ENCODE assay signal across 1 cellular context in the genomic region with DNA sequence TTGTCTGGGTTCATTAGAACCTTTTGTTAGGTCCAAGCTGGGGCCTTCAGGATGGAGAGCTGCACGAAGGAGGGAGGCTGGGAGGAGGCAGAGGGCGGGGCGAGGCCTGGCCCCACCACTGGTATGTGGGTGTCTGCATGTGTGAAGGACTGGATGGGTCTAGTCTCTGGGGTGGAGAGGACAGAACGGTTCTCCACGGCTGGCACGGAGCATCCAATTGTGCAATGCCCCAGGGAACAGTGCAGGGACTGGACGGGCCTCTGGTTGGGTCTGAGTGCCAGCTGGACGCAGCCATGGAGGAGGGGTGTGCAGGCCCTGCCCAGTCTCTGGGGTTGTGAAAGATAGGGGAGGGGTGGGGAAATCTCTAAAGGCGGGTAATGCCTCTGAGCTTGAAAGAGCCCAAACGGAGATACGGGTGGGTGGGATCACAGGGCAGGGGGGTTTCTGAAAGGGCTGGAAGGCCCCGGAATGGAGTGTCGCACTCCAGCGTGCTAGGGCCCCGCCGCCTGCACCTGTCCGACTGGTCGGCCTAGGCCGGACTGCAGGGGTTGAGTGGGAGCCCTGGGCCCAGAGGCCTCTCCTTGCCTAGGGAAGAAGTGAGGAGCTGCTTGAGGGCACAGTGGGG.
TF ChIP-seq lines count a peak whose summit lies in the region.

No MANE protein-coding gene starts in this region.

TF ChIP-seq in WTC11, 78 proteins besides CTCF, POLR2A, EP300 and RAD21 (continued from another document):
- TF ChIP-seq, protein P1, sequence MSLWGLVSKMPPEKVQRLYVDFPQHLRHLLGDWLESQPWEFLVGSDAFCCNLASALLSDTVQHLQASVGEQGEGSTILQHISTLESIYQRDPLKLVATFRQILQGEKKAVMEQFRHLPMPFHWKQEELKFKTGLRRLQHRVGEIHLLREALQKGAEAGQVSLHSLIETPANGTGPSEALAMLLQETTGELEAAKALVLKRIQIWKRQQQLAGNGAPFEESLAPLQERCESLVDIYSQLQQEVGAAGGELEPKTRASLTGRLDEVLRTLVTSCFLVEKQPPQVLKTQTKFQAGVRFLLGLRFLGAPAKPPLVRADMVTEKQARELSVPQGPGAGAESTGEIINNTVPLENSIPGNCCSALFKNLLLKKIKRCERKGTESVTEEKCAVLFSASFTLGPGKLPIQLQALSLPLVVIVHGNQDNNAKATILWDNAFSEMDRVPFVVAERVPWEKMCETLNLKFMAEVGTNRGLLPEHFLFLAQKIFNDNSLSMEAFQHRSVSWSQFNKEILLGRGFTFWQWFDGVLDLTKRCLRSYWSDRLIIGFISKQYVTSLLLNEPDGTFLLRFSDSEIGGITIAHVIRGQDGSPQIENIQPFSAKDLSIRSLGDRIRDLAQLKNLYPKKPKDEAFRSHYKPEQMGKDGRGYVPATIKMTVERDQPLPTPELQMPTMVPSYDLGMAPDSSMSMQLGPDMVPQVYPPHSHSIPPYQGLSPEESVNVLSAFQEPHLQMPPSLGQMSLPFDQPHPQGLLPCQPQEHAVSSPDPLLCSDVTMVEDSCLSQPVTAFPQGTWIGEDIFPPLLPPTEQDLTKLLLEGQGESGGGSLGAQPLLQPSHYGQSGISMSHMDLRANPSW (CRISPR knock-in tag; conservative IDR thresholded peaks at IDR 0.05; ENCODE audit: low read depth), result no peak
- TF ChIP-seq, protein P2, sequence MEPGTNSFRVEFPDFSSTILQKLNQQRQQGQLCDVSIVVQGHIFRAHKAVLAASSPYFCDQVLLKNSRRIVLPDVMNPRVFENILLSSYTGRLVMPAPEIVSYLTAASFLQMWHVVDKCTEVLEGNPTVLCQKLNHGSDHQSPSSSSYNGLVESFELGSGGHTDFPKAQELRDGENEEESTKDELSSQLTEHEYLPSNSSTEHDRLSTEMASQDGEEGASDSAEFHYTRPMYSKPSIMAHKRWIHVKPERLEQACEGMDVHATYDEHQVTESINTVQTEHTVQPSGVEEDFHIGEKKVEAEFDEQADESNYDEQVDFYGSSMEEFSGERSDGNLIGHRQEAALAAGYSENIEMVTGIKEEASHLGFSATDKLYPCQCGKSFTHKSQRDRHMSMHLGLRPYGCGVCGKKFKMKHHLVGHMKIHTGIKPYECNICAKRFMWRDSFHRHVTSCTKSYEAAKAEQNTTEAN (CRISPR knock-in tag; IDR thresholded peaks at IDR 0.05), result no peak
- TF ChIP-seq, protein P3, sequence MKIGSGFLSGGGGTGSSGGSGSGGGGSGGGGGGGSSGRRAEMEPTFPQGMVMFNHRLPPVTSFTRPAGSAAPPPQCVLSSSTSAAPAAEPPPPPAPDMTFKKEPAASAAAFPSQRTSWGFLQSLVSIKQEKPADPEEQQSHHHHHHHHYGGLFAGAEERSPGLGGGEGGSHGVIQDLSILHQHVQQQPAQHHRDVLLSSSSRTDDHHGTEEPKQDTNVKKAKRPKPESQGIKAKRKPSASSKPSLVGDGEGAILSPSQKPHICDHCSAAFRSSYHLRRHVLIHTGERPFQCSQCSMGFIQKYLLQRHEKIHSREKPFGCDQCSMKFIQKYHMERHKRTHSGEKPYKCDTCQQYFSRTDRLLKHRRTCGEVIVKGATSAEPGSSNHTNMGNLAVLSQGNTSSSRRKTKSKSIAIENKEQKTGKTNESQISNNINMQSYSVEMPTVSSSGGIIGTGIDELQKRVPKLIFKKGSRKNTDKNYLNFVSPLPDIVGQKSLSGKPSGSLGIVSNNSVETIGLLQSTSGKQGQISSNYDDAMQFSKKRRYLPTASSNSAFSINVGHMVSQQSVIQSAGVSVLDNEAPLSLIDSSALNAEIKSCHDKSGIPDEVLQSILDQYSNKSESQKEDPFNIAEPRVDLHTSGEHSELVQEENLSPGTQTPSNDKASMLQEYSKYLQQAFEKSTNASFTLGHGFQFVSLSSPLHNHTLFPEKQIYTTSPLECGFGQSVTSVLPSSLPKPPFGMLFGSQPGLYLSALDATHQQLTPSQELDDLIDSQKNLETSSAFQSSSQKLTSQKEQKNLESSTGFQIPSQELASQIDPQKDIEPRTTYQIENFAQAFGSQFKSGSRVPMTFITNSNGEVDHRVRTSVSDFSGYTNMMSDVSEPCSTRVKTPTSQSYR (CRISPR knock-in tag; IDR thresholded peaks at IDR 0.05), result no peak
TF ChIP-seq in WTC11: peak in this region for 0.
